In the genomic region with DNA sequence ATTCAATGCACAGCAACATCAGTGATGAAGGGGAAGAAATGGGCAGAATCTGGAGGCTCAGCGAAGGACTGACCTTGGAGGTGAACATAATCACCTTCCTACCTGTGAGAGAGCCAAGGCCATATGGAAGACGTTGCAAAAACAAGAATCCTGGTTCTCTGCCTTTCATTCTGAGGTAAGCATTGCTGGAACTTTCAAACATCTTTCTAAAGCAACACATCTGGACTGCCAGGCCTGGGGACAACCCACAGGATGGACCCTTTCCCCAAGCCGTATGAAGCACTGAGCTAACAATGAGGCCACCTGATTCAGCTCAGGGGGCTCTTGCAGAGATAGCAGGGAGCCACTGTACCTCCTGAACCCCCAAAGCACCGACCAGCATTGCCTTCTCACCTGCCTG, we compare ENCODE assay signal across 9 cellular contexts.
DNase-seq lines count a peak whose midpoint lies in the region; ATAC-seq and TF ChIP-seq lines count a peak whose summit lies in the region.
"Had no signal": no experiment of that assay in that cellular context is flagged by ENCODE, and none has a peak within 500 bp of the region (broad histone marks: within the 10 kb centered on the region; RNA-seq: fewer than 3 reads in every experiment).

No MANE protein-coding gene starts in this region.

- H3K4me1 Mint-ChIP-seq in activated naive CD8-positive, alpha-beta T cell treated with anti-CD3 and anti-CD28 coated beads, Interleukin-2, amount 50 U/mL, for 24 hours: peaks cover 66% of the 10 kb centered on the region
- peaks cover 44% of the 10 kb centered on the region for H3K4me1 Mint-ChIP-seq in endodermal cell

- H3K9ac ChIP-seq in mucosa of rectum (ENCODE audit: low read depth in 1 of 2, low read length in 2 of 2): peak overlapping the region; percentile 13 to 53
- H3K9ac ChIP-seq in endodermal cell (ENCODE audit: extremely low read depth, low read length, poor library complexity, severe bottlenecking): no peak overlapping the region

- H3K36me3 Mint-ChIP-seq in activated naive CD8-positive, alpha-beta T cell treated with anti-CD3 and anti-CD28 coated beads, Interleukin-2, amount 50 U/mL, for 24 hours (ENCODE audit: low read depth): peaks cover 91% of the 10 kb centered on the region
- peaks cover 11% of the 10 kb centered on the region for H3K36me3 Mint-ChIP-seq in endodermal cell (ENCODE audit: low read depth)

- H3K4me1 ChIP-seq in right cardiac atrium (ENCODE audit: control insufficient read depth, insufficient read depth, low read length): no peaks in the 10 kb centered on the region
- H3K4me1 ChIP-seq in mucosa of rectum (ENCODE audit: control insufficient read depth in 2 of 2, insufficient read depth in 2 of 2, low read length in 2 of 2): peaks cover 22 to 25% of the 10 kb centered on the region in 2 donors
- peaks cover 13% of the 10 kb centered on the region for H3K4me1 ChIP-seq in endodermal cell (ENCODE audit: control insufficient read depth, insufficient read depth, low read length)

- intact Hi-C loops in right cardiac atrium (cut with DNase I): loop anchor here in 2 of 4 donors (10.0 kb wide), 1 partner anchor 52 kb away; no protein-coding TSS in a partner anchor
- intact Hi-C loops in Right ventricle myocardium superior (cut with DNase I): no loop called here

- ATAC-seq in right cardiac atrium (no peak), Right ventricle myocardium superior (ENCODE audit: poor library complexity) (no peak), HG03520 (IDR thresholded peaks at IDR 0.05; ENCODE audit: unreplicated experiment) (no peak)
- ATAC-seq in activated naive CD8-positive, alpha-beta T cell treated with anti-CD3 and anti-CD28 coated beads, Interleukin-2, amount 50 U/mL, for 24 hours: no peak

- H3K27me3 Mint-ChIP-seq in activated naive CD8-positive, alpha-beta T cell treated with anti-CD3 and anti-CD28 coated beads, Interleukin-2, amount 50 U/mL, for 24 hours: no peaks in the 10 kb centered on the region
- H3K27me3 Mint-ChIP-seq in endodermal cell (ENCODE audit: insufficient read depth): peaks cover 4% of the 10 kb centered on the region

- H3K4me3 Mint-ChIP-seq in activated naive CD8-positive, alpha-beta T cell treated with anti-CD3 and anti-CD28 coated beads, Interleukin-2, amount 50 U/mL, for 24 hours: peak overlapping the region; percentile 95
- H3K4me3 Mint-ChIP-seq in endodermal cell: no peak overlapping the region

- WGBS in right cardiac atrium: 50% methylated on average over 4 of the region's 4 CpGs
- whole genome bisulfite sequencing in endodermal cell (ENCODE audit: insufficient coverage in 1 of 2, insufficient read length in 1 of 2), 2 experiments: 92 to 100% methylated on average over 3 to 4 of the region's 4 CpGs

- H3K9me3 ChIP-seq in right cardiac atrium (ENCODE audit: control insufficient read depth, low read length) (no peaks in the 10 kb centered on the region), mucosa of rectum (ENCODE audit: control insufficient read depth in 2 of 2, low read length in 2 of 2) (no peaks in the 10 kb centered on the region), endodermal cell (ENCODE audit: control insufficient read depth, low read length) (no peaks in the 10 kb centered on the region)

- H3K36me3 ChIP-seq in mucosa of rectum (ENCODE audit: control insufficient read depth in 2 of 2, insufficient read depth in 2 of 2, low read length in 2 of 2): peaks cover 6 to 8% of the 10 kb centered on the region in 2 donors
- peaks cover 10% of the 10 kb centered on the region for H3K36me3 ChIP-seq in endodermal cell (ENCODE audit: control insufficient read depth, insufficient read depth, low read length)

- no peaks in the 10 kb centered on the region for H3K27me3 ChIP-seq in right cardiac atrium (ENCODE audit: control insufficient read depth, insufficient read depth)
- H3K27me3 ChIP-seq in mucosa of rectum (ENCODE audit: control insufficient read depth in 2 of 2, insufficient read depth in 2 of 2, low read length in 2 of 2): no peaks in the 10 kb centered on the region
- H3K27me3 ChIP-seq in endodermal cell (ENCODE audit: control insufficient read depth, insufficient read depth, low read length, poor library complexity, severe bottlenecking): no peaks in the 10 kb centered on the region

- no peaks in the 10 kb centered on the region for H3K9me3 Mint-ChIP-seq in activated naive CD8-positive, alpha-beta T cell treated with anti-CD3 and anti-CD28 coated beads, Interleukin-2, amount 50 U/mL, for 24 hours
- H3K9me3 Mint-ChIP-seq in endodermal cell: no peaks in the 10 kb centered on the region

- peak overlapping the region; percentile 100 for H3K27ac Mint-ChIP-seq in activated naive CD8-positive, alpha-beta T cell treated with anti-CD3 and anti-CD28 coated beads, Interleukin-2, amount 50 U/mL, for 24 hours
- H3K27ac Mint-ChIP-seq in endodermal cell: no peak overlapping the region

- no peak for TF ChIP-seq CTCF in endodermal cell (conservative IDR thresholded peaks at IDR 0.05)

- DNase-seq in right cardiac atrium (no peak), Right ventricle myocardium superior (no peak), DMS 273 (lab: John Stamatoyannopoulos, UW; ENCODE audit: unreplicated experiment) (no peak), amygdala (lab: John Stamatoyannopoulos, UW) (no peak), endodermal cell (no peak)
- no peak for DNase-seq in activated naive CD8-positive, alpha-beta T cell treated with anti-CD3 and anti-CD28 coated beads, Interleukin-2, amount 50 U/mL, for 24 hours
- DNase-seq: NCI-H1436 treated with DMSO at 0.1 percent for 48 hours had no signal

- H3K27ac ChIP-seq in right cardiac atrium (ENCODE audit: low read length) (no peak overlapping the region), mucosa of rectum (ENCODE audit: low read depth in 2 of 2, low read length in 2 of 2) (peak overlapping the region; percentile 47 to 59), endodermal cell (ENCODE audit: low read depth, low read length) (no peak overlapping the region)

- H3K4me3 ChIP-seq in right cardiac atrium (ENCODE audit: low read length): peak overlapping the region; percentile 93
- H3K4me3 ChIP-seq in mucosa of rectum (ENCODE audit: low read length in 2 of 2): peak overlapping the region in 1 of 2 donors; percentile 92
- H3K4me3 ChIP-seq in endodermal cell (ENCODE audit: low read length): no peak overlapping the region

Comparison
In these comparisons a context has a peak if more than half of its experiments do, and no peak if none do; other contexts are left out.
1. H3K27ac ChIP-seq: peak in mucosa of rectum (2 of 2); none in right cardiac atrium (single experiment) and endodermal cell (single experiment).